8 cellular contexts compared by ENCODE assay signal in the genomic region with DNA sequence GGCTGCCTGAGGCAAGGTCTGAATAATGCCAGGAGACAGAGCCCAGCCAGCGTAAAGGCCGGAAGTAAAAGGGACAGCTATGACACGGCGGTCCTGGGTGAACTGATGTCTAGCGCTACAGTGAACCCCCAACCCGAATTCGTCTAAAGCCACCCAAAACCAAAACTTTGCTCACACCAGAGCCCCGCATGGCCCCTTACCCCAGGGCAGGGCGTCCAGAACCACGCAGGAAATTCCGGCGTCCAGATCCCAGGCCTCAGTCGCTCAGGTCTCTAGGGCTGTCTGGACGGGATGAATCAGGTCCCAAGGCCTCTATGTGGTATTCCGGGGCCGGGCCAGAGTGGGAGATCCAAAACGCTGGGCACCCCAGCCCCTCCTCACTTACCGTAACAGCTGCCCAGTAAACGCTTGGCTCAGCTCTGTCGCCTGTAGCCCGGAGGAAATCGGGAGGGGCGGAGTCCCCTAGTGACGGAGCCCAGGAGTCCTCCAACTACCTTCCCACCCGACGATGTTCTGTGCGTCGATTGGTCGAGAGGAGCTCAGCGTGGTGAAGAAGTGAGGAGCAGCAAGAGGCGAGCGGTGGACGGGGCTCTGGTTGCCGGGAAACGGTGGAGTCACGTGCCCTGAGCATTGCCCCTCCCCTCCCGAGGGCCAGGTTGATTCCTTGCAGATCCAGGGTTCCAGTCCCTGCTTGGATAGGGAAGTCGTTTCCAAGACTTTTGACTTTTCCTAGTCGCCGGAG. TPM values are rescaled to one million over a fixed set of nuclear protein-coding genes. Genes with fewer than 3 reads are reported as not detected.
DNase-seq lines count a peak whose midpoint lies in the region; ATAC-seq and TF ChIP-seq lines count a peak whose summit lies in the region.

A gene with protein sequence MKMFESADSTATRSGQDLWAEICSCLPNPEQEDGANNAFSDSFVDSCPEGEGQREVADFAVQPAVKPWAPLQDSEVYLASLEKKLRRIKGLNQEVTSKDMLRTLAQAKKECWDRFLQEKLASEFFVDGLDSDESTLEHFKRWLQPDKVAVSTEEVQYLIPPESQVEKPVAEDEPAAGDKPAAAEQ (minus strand): TSS at position 452 of the 742 bp plus-strand sequence. CDS start 2,027 bp downstream, outside the sequence.

- H3K36me3 Mint-ChIP-seq in HFFc6 (ENCODE audit: low read depth): no peaks in the 10 kb centered on the region
- H3K36me3 Mint-ChIP-seq in activated naive CD4-positive, alpha-beta T cell treated with anti-CD3 and anti-CD28 coated beads, Interleukin-2, amount 10 ng/mL, durations not matched to agents 7 days and 5 days: peaks cover 10% of the 10 kb centered on the region

- H3K9ac ChIP-seq in SK-N-MC (ENCODE audit: insufficient read length): peak within 1 kb of the TSS; percentile 85

- H3K9me3 ChIP-seq in SK-N-MC (ENCODE audit: low read depth, low read length): no peaks in the 10 kb centered on the region
- no peaks in the 10 kb centered on the region for H3K9me3 ChIP-seq in gastroesophageal sphincter
- no peaks in the 10 kb centered on the region for H3K9me3 ChIP-seq in neutrophil

- DNase-seq in GM04503 (ENCODE audit: low read depth) (peak; percentile 97), HFFc6 (peak; percentile 99), NB4 (ENCODE audit: low read depth) (peak; percentile 98), SK-N-MC (ENCODE audit: low read depth, low spot score) (peak; percentile 87), substantia nigra (lab: John Stamatoyannopoulos, UW) (peak; percentile 59 to 100 (median 98))
- DNase-seq in activated naive CD4-positive, alpha-beta T cell treated with anti-CD3 and anti-CD28 coated beads, Interleukin-2, amount 10 ng/mL, durations not matched to agents 7 days and 5 days: peak; percentile 98

- WGBS in gastroesophageal sphincter (ENCODE audit: low coverage in 1 of 2), 2 donors: 0% methylated on average over 7 to 19 of the region's 40 CpGs

- H3K36me3 ChIP-seq in SK-N-MC (ENCODE audit: insufficient read depth, low read length): peaks cover 4% of the 10 kb centered on the region; the same call in 1 of the 2 replicates
- H3K36me3 ChIP-seq in gastroesophageal sphincter: peaks cover 0 to 28% of the 10 kb centered on the region in 2 donors
- peaks cover 4% of the 10 kb centered on the region for H3K36me3 ChIP-seq in neutrophil

- TF ChIP-seq POLR2A in NB4 (IDR thresholded peaks at IDR 0.05; ENCODE audit: extremely low read depth, insufficient read length) (peak; percentile 84), gastroesophageal sphincter (IDR thresholded peaks at IDR 0.05) (peak; percentile 71 to 73)

- peaks cover 6% of the 10 kb centered on the region; the same call in 1 of the 2 replicates for H3K27me3 Mint-ChIP-seq in HFFc6 (ENCODE audit: insufficient read depth)
- H3K27me3 Mint-ChIP-seq in activated naive CD4-positive, alpha-beta T cell treated with anti-CD3 and anti-CD28 coated beads, Interleukin-2, amount 10 ng/mL, durations not matched to agents 7 days and 5 days: peaks cover 18% of the 10 kb centered on the region

- H3K4me3 Mint-ChIP-seq in HFFc6: peak within 1 kb of the TSS; percentile 98
- H3K4me3 Mint-ChIP-seq in activated naive CD4-positive, alpha-beta T cell treated with anti-CD3 and anti-CD28 coated beads, Interleukin-2, amount 10 ng/mL, durations not matched to agents 7 days and 5 days: peak within 1 kb of the TSS; percentile 96

- TF ChIP-seq EP300 in gastroesophageal sphincter (IDR thresholded peaks at IDR 0.05): no peak

- peaks cover 33% of the 10 kb centered on the region for H3K4me1 Mint-ChIP-seq in HFFc6 (ENCODE audit: low read depth)
- H3K4me1 Mint-ChIP-seq in activated naive CD4-positive, alpha-beta T cell treated with anti-CD3 and anti-CD28 coated beads, Interleukin-2, amount 10 ng/mL, durations not matched to agents 7 days and 5 days: peaks cover 60% of the 10 kb centered on the region

- no peaks in the 10 kb centered on the region for H3K9me3 Mint-ChIP-seq in HFFc6
- H3K9me3 Mint-ChIP-seq in activated naive CD4-positive, alpha-beta T cell treated with anti-CD3 and anti-CD28 coated beads, Interleukin-2, amount 10 ng/mL, durations not matched to agents 7 days and 5 days: no peaks in the 10 kb centered on the region

- H3K4me1 ChIP-seq in gastroesophageal sphincter: peaks cover 3 to 52% (median 6%) of the 10 kb centered on the region in 3 donors
- H3K4me1 ChIP-seq in neutrophil (ENCODE audit: control insufficient read depth in 1 of 2, insufficient read depth in 1 of 2, low read depth in 1 of 2, low read length in 1 of 2): peaks cover 22 to 24% of the 10 kb centered on the region in 2 experiments

- peak within 1 kb of the TSS; percentile 98 for H3K27ac Mint-ChIP-seq in HFFc6
- H3K27ac Mint-ChIP-seq in activated naive CD4-positive, alpha-beta T cell treated with anti-CD3 and anti-CD28 coated beads, Interleukin-2, amount 10 ng/mL, durations not matched to agents 7 days and 5 days: peak within 1 kb of the TSS; percentile 95

- TF ChIP-seq CTCF in HFFc6 (IDR thresholded peaks at IDR 0.05) (no peak), NB4 (IDR thresholded peaks at IDR 0.05; ENCODE audit: low read depth, low read length) (no peak), gastroesophageal sphincter (IDR thresholded peaks at IDR 0.05) (no peak), neutrophil (IDR thresholded peaks at IDR 0.05) (peak; percentile 31)

- H3K4me3 ChIP-seq in NB4 (ENCODE audit: low read depth, low read length) (peak within 1 kb of the TSS; percentile 78), SK-N-MC (peak within 1 kb of the TSS; percentile 99), gastroesophageal sphincter (peak within 1 kb of the TSS; percentile 58 to 74), neutrophil (ENCODE audit: low read depth in 1 of 2, low read length in 1 of 2) (peak within 1 kb of the TSS; percentile 80 to 99)

- CTCF ChIA-PET in activated naive CD4-positive, alpha-beta T cell treated with anti-CD3 and anti-CD28 coated beads, Interleukin-2, amount 10 ng/mL, durations not matched to agents 7 days and 5 days (lab: Charles Lee): interaction anchor here (1.0 to 1.4 kb wide), 2 partner anchors 11 to 218 kb away, joined by 3 to 4 read pairs; no protein-coding TSS in a partner anchor

- H3K27ac ChIP-seq in SK-N-MC (no peak within 1 kb of the TSS), gastroesophageal sphincter (peak within 1 kb of the TSS; percentile 82 to 95 (median 88)), neutrophil (peak within 1 kb of the TSS; percentile 87), substantia nigra (ENCODE audit: low read depth, low read length, poor library complexity, severe bottlenecking) (peak within 1 kb of the TSS; percentile 87)

- H3K27me3 ChIP-seq in gastroesophageal sphincter: no peaks in the 10 kb centered on the region
- H3K27me3 ChIP-seq in neutrophil: peaks cover 24% of the 10 kb centered on the region

- ATAC-seq in gastroesophageal sphincter: peak; percentile 98

RNA-seq across cellular contexts. Expression of the gene that starts here (rescaled TPM):
- 10 to 100 TPM; 17.6 to 21.4 (median 20.5) TPM for total RNA-seq in HFFc6 (2021; fragmentation: NEBNext Ultra II Directional; extraction: Animal tissue kit (Norgen Biotek cat#: 25700))
- total RNA-seq in gastroesophageal sphincter: 10 to 100 TPM; 16.2 to 45.8 (median 34.0) TPM
